In the genomic region with DNA sequence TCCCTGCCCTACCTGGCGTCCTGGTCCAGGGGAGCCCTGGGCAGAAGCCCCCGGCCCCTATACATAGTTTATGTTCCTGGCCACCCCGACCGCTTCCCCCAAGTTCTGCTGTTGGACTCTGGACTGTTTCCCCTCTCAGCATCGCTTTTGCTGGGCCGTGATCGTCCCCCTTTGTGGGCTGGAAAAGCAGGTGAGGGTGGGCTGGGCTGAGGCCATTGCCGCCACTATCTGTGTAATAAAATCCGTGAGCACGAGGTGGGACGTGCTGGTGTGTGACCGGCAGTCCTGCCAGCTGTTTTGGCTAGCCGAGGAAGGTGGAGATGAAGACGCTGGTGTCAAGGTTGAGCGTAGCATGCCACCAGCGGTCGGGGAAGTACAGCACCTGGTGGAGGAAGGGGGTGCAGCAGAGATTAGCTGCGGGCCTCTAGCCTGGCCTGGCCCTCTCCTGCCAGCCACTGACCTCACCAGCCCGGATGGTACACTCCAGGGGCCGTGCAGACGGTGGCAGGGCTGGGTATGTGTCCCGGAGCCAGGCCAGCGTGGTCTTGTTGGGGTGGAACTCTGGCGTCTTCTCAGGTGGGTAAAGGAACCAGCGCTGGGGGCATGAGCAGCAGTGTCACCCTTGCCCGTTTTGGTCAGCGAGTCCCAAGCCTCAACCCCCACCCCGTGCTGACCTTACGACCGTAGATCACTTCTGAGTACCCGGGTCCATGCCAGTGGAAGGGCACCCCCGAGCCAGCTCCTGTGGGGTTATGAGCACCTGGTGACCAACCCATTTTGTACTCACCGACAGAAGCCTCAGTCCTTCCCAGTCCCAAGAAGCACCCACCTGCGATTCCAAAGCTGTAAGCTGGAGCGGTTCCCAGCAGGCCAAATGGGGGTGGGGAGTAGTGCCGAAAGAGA, we compare ENCODE assay signal across 8 cellular contexts. TPM values are rescaled to one million over a fixed set of nuclear protein-coding genes. Genes with fewer than 3 reads are reported as not detected.
DNase-seq lines count a peak whose midpoint lies in the region; ATAC-seq and TF ChIP-seq lines count a peak whose summit lies in the region.

No MANE protein-coding gene starts in this region.

- H3K27me3 Mint-ChIP-seq in T-helper 1 cell treated with Interleukin-12 subunit alpha and Interleukin-12 subunit beta and Interleukin-4 antibody, amounts not matched to agents 30 μg/mL and 1 μg/mL, for 36 hours (ENCODE audit: low read depth), result no peaks in the 10 kb centered on the region
- no peaks in the 10 kb centered on the region for H3K27me3 Mint-ChIP-seq in T-helper 17 cell

- H3K9me3 ChIP-seq in T-helper 17 cell (ENCODE audit: control insufficient read depth, low read length, poor library complexity, severe bottlenecking), result no peaks in the 10 kb centered on the region

- peak overlapping the region; percentile 71 for H3K4me3 Mint-ChIP-seq in T-helper 1 cell treated with Interleukin-12 subunit alpha and Interleukin-12 subunit beta and Interleukin-4 antibody, amounts not matched to agents 30 μg/mL and 1 μg/mL, for 36 hours
- H3K4me3 Mint-ChIP-seq in T-helper 17 cell, result peak overlapping the region; percentile 84

- peaks cover 10% of the 10 kb centered on the region for H3K36me3 Mint-ChIP-seq in T-helper 1 cell treated with Interleukin-12 subunit alpha and Interleukin-12 subunit beta and Interleukin-4 antibody, amounts not matched to agents 30 μg/mL and 1 μg/mL, for 36 hours (ENCODE audit: low read depth)
- no peaks in the 10 kb centered on the region for H3K36me3 Mint-ChIP-seq in T-helper 17 cell (ENCODE audit: low read depth)

- no peak for TF ChIP-seq CTCF in fibroblast of pulmonary artery (IDR thresholded peaks at IDR 0.05; ENCODE audit: low read length, missing control alignments)

- ATAC-seq in T-helper 17 cell, result no peak
- ATAC-seq in HG03196 (IDR thresholded peaks at IDR 0.05; ENCODE audit: unreplicated experiment), result no peak
- no peak for ATAC-seq in left lobe of liver
- ATAC-seq in HG03432 (IDR thresholded peaks at IDR 0.05; ENCODE audit: unreplicated experiment), result no peak

- peak overlapping the region in 3 of 21 experiments; percentile 86 to 87 (median 86) for H3K27ac ChIP-seq in skin epidermis

- H3K9me3 Mint-ChIP-seq in T-helper 1 cell treated with Interleukin-12 subunit alpha and Interleukin-12 subunit beta and Interleukin-4 antibody, amounts not matched to agents 30 μg/mL and 1 μg/mL, for 36 hours, result no peaks in the 10 kb centered on the region

- DNase-seq in T-helper 1 cell, result no peak
- DNase-seq in T-helper 17 cell, result no peak
- no peak for DNase-seq in fibroblast of pulmonary artery (ENCODE audit: low read depth)
- no peak for DNase-seq in left lobe of liver (ENCODE audit: low spot score)

- H3K4me3 ChIP-seq in fibroblast of pulmonary artery (replicated peaks; ENCODE audit: low read depth, low read length) (peak overlapping the region; percentile 57), skin epidermis (peak overlapping the region in 5 of 7 experiments; percentile 45 to 88 (median 65))

- H3K27ac Mint-ChIP-seq in T-helper 1 cell treated with Interleukin-12 subunit alpha and Interleukin-12 subunit beta and Interleukin-4 antibody, amounts not matched to agents 30 μg/mL and 1 μg/mL, for 36 hours, result peak overlapping the region; percentile 55
- H3K27ac Mint-ChIP-seq in T-helper 17 cell, result peak overlapping the region; percentile 61

- H3K4me1 Mint-ChIP-seq in T-helper 1 cell treated with Interleukin-12 subunit alpha and Interleukin-12 subunit beta and Interleukin-4 antibody, amounts not matched to agents 30 μg/mL and 1 μg/mL, for 36 hours (ENCODE audit: low read depth), result peaks cover 13% of the 10 kb centered on the region
- peaks cover 20% of the 10 kb centered on the region for H3K4me1 Mint-ChIP-seq in T-helper 17 cell

RNA-seq across cellular contexts. Expression of a gene that starts 1.4 kb away (rescaled TPM):
- total RNA-seq in T-helper 17 cell (10 to 100 TPM; 28.0 to 36.1 TPM), left lobe of liver (40.5 TPM)

RNA-seq across cellular contexts. Expression of a gene that starts 2.5 kb away (rescaled TPM):
- 10 to 100 TPM; 65.5 to 67.4 TPM for total RNA-seq in T-helper 17 cell
- total RNA-seq in left lobe of liver, result 56.2 TPM

RNA-seq across cellular contexts. Expression of a gene that starts 7.3 kb away (rescaled TPM):
- total RNA-seq in T-helper 17 cell (1 to 10 TPM; 5.7 to 5.9 TPM), left lobe of liver (1.1 TPM)

RNA-seq across cellular contexts. Expression of a gene that starts 7.5 kb away (rescaled TPM):
- total RNA-seq in T-helper 17 cell, result 10 to 100 TPM in 1 of 2 donors, 1 to 10 TPM in 1; 9.0 to 11.7 TPM
- 12.2 TPM for total RNA-seq in left lobe of liver

RNA-seq across cellular contexts. Expression of a gene that starts 14.8 kb away (rescaled TPM):
- total RNA-seq in T-helper 17 cell, result 100 to 1,000 TPM; 190 to 203 TPM
- 57.9 TPM for total RNA-seq in left lobe of liver
